Comparison of ENCODE assay signal across 20 cellular contexts in the genomic region with DNA sequence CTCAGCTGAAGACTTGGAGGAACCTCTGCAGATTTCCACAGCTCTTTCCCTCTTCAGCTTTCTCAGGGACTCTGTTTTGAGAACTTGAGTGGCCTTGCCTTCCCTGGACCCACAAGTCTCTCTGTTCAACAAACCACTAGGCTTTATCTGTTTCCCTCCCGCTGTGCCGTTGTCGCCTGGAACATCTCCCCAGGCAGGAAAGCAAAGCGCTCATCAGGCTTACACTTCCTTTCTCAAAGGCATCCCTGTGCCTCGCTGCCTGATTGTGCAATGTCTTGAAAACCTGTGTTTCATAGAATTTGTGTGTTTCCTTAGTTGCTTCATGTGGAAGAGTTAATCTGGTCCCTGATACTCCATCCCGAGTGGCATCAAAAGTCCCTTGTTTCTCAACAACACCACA.
"Had no signal": no experiment of that assay in that cellular context is flagged by ENCODE, and none has a peak within 500 bp of the region (broad histone marks: within the 10 kb centered on the region; RNA-seq: fewer than 3 reads in every experiment).

No MANE protein-coding gene starts in this region.

- H3K4me3 ChIP-seq: ascending aorta, hepatocyte, prostate gland, right atrium auricular region, tibial nerve, vagina had no signal

- H3K36me3 ChIP-seq: ascending aorta, prostate gland, right atrium auricular region, tibial nerve, vagina had no signal

- H2AFZ ChIP-seq: hepatocyte had no signal

- H3K4me1 ChIP-seq: ascending aorta, prostate gland, right atrium auricular region, tibial nerve, vagina had no signal

- ATAC-seq: activated T-cell treated with anti-CD3 and anti-CD28 coated beads, Interleukin-2, amount 50 U/mL, for 72 hours; esophagus mucosa; left cardiac atrium; naive thymus-derived CD4-positive, alpha-beta T cell had no signal

- H3K9me3 ChIP-seq: ascending aorta, prostate gland, right atrium auricular region, tibial nerve, vagina had no signal

- H3K27me3 ChIP-seq: ascending aorta, right atrium auricular region, vagina had no signal

- FAIRE-seq: islet of Langerhans had no signal

- H3K4me1 Mint-ChIP-seq: naive thymus-derived CD4-positive, alpha-beta T cell had no signal

- H3K27ac Mint-ChIP-seq: activated T-cell treated with anti-CD3 and anti-CD28 coated beads, Interleukin-2, amount 50 U/mL, for 72 hours; naive thymus-derived CD4-positive, alpha-beta T cell; T-helper 2 cell treated with Interferon-gamma antibody and Interleukin-4, amounts not matched to agents 5 μg/mL and 100 μg/mL, for 36 hours had no signal

- H3K79me2 ChIP-seq: hepatocyte had no signal

- DNase-seq: activated CD4-positive, CD25-positive, alpha-beta regulatory T cell treated with anti-CD3 and anti-CD28 coated beads, Interleukin-2, amount 50 U/mL, for 72 hours; activated effector memory CD4-positive, alpha-beta T cell treated with anti-CD3 and anti-CD28 coated beads, Interleukin-2, amount 50 U/mL, for 16 hours; activated naive CD4-positive, alpha-beta T cell treated with anti-CD3 and anti-CD28 coated beads, Interleukin-2, amount 50 U/mL, for 16 hours; activated T-cell treated with anti-CD3 and anti-CD28 coated beads, Interleukin-2, amount 50 U/mL, for 72 hours; effector CD4-positive, alpha-beta T cell; left cardiac atrium; mesenchymal stem cell; naive thymus-derived CD4-positive, alpha-beta T cell; stimulated activated CD4-positive, alpha-beta T cell treated with anti-CD3 and anti-CD28 coated beads, Interleukin-2, amount 100 ng/mL, for 24 hours; stimulated activated naive CD4-positive, alpha-beta T cell treated with Interleukin-2 at 50 U/mL for 16 hours had no signal

- H3K4me3 Mint-ChIP-seq: activated T-cell treated with anti-CD3 and anti-CD28 coated beads, Interleukin-2, amount 50 U/mL, for 72 hours; naive thymus-derived CD4-positive, alpha-beta T cell; T-helper 2 cell treated with Interferon-gamma antibody and Interleukin-4, amounts not matched to agents 5 μg/mL and 100 μg/mL, for 36 hours had no signal

- H3K4me2 ChIP-seq: hepatocyte had no signal

- H3K27ac ChIP-seq: ascending aorta, hepatocyte, prostate gland, right atrium auricular region, tibial nerve, vagina, VCaP had no signal

- H3K9me3 Mint-ChIP-seq: activated T-cell treated with anti-CD3 and anti-CD28 coated beads, Interleukin-2, amount 50 U/mL, for 72 hours; T-helper 2 cell treated with Interferon-gamma antibody and Interleukin-4, amounts not matched to agents 5 μg/mL and 100 μg/mL, for 36 hours had no signal
